ENCODE assay signal across 2 cellular contexts in genomic region chr17:81390436-81391214, GRCh38.
TF ChIP-seq lines count a peak whose summit lies in the region.

No MANE protein-coding gene starts in this region.

TF ChIP-seq in HCT116, 20 proteins besides CTCF, POLR2A, EP300 and RAD21:
- TF ChIP-seq EZH2 (IDR thresholded peaks at IDR 0.05) (no peak), ATF3 (IDR thresholded peaks at IDR 0.05) (no peak), SRF (IDR thresholded peaks at IDR 0.05; ENCODE audit: low read depth) (no peak), CEBPB (IDR thresholded peaks at IDR 0.05; ENCODE audit: low read depth) (no peak), ZNF274 (IDR thresholded peaks at IDR 0.05; ENCODE audit: low read depth, low read length) (no peak)

TF ChIP-seq in K562, 482 proteins besides CTCF, POLR2A, EP300 and RAD21:
- peak; percentile 38 for TF ChIP-seq ZFX (CRISPR knock-in tag; IDR thresholded peaks at IDR 0.05)
- TF ChIP-seq ZBTB12 (CRISPR knock-in tag; IDR thresholded peaks at IDR 0.05): no peak
- no peak for TF ChIP-seq RBM39 (optimal IDR thresholded peaks at IDR 0.05; ENCODE audit: low read depth, low read length)
- no peak for TF ChIP-seq NCOA1 (IDR thresholded peaks at IDR 0.05; ENCODE audit: low read depth)
- no peak for TF ChIP-seq MYNN (IDR thresholded peaks at IDR 0.05)
- no peak for TF ChIP-seq MYNN (CRISPR knock-in tag; IDR thresholded peaks at IDR 0.05)
- TF ChIP-seq EWSR1 (IDR thresholded peaks at IDR 0.05; ENCODE audit: borderline replicate concordance, low read depth, partially characterized antibody): no peak
- TF ChIP-seq ZNF124 (CRISPR knock-in tag; IDR thresholded peaks at IDR 0.05): no peak
- no peak for TF ChIP-seq HMG20A (CRISPR knock-in tag; conservative IDR thresholded peaks at IDR 0.05)
- no peak for TF ChIP-seq NONO (IDR thresholded peaks at IDR 0.05; ENCODE audit: low read depth in 2 of 2, low read length in 1 of 2)
- TF ChIP-seq POLR2AphosphoS2 (IDR thresholded peaks at IDR 0.05; ENCODE audit: low read length): no peak
- TF ChIP-seq ZNF121 (CRISPR knock-in tag; conservative IDR thresholded peaks at IDR 0.05): no peak
- TF ChIP-seq GTF2F1 (IDR thresholded peaks at IDR 0.05; ENCODE audit: low read depth, low read length): no peak
- no peak for TF ChIP-seq LEF1 (IDR thresholded peaks at IDR 0.05)
- TF ChIP-seq RBBP5 (IDR thresholded peaks at IDR 0.05; ENCODE audit: borderline replicate concordance, insufficient read depth, low read length, poor library complexity, severe bottlenecking): no peak
- TF ChIP-seq MCM5 (IDR thresholded peaks at IDR 0.05; ENCODE audit: low read depth): no peak
- no peak for TF ChIP-seq SMAD1 (IDR thresholded peaks at IDR 0.05; ENCODE audit: low read depth, low read length, partially characterized antibody)
- no peak for TF ChIP-seq DLX4 (CRISPR knock-in tag; IDR thresholded peaks at IDR 0.05)
- no peak for TF ChIP-seq CHD1 (IDR thresholded peaks at IDR 0.05; ENCODE audit: low read length)
- TF ChIP-seq ARID3A (IDR thresholded peaks at IDR 0.05; ENCODE audit: borderline replicate concordance, low read depth, low read length): no peak
- 0 out of 2 replicates have a peak, but pooled peaks have one; percentile 33 for TF ChIP-seq ZBTB33 (CRISPR knock-in tag; IDR thresholded peaks at IDR 0.05)
- no peak for TF ChIP-seq CBFA2T2 (conservative IDR thresholded peaks at IDR 0.05)
- TF ChIP-seq ZFPM2 (CRISPR knock-in tag; IDR thresholded peaks at IDR 0.05): no peak
- TF ChIP-seq SRSF9 (IDR thresholded peaks at IDR 0.05; ENCODE audit: borderline replicate concordance, low read depth, low read length): no peak
- TF ChIP-seq VEZF1 (CRISPR knock-in tag; IDR thresholded peaks at IDR 0.05): 0 out of 2 replicates have a peak, but pooled peaks have one; percentile 32
- no peak for TF ChIP-seq THRB (CRISPR knock-in tag; conservative IDR thresholded peaks at IDR 0.05)
- TF ChIP-seq RUNX1 (IDR thresholded peaks at IDR 0.05; ENCODE audit: low read depth): no peak
- no peak for TF ChIP-seq PML (IDR thresholded peaks at IDR 0.05; ENCODE audit: low read length)
- TF ChIP-seq PPARD (CRISPR knock-in tag; IDR thresholded peaks at IDR 0.05): no peak
- TF ChIP-seq FOS (IDR thresholded peaks at IDR 0.05; ENCODE audit: extremely low read depth, insufficient read length): no peak
- no peak for TF ChIP-seq HMBOX1 (IDR thresholded peaks at IDR 0.05)
- TF ChIP-seq HDAC8 (tag; IDR thresholded peaks at IDR 0.05): no peak
- TF ChIP-seq CBX2 (IDR thresholded peaks at IDR 0.05; ENCODE audit: insufficient read depth, low read length, poor library complexity, severe bottlenecking): no peak
- peak; percentile 53; the same call in 1 of the 2 replicates for TF ChIP-seq CBX1 (IDR thresholded peaks at IDR 0.05; ENCODE audit: low read depth)
TF ChIP-seq in K562: peak in this region for 4.
